8 cellular contexts compared by ENCODE assay signal in genomic region chr1:186082235-186082937, GRCh38.
DNase-seq lines count a peak whose midpoint lies in the region; ATAC-seq and TF ChIP-seq lines count a peak whose summit lies in the region.

No MANE protein-coding gene starts in this region.

- H3K4me3 ChIP-seq in BLaER1 = no peak overlapping the region
- H3K4me3 ChIP-seq in SU-DHL-6 (ENCODE audit: insufficient read depth, low read length, poor library complexity, severe bottlenecking) = no peak overlapping the region
- no peak overlapping the region for H3K4me3 ChIP-seq in parathyroid adenoma (ENCODE audit: low read depth, low read length)

- H3K4me1 ChIP-seq in BLaER1 (peaks cover 45% of the 10 kb centered on the region), parathyroid adenoma (no peaks in the 10 kb centered on the region)

- H3K27me3 ChIP-seq in BLaER1 (no peaks in the 10 kb centered on the region), SU-DHL-6 (ENCODE audit: low read length) (no peaks in the 10 kb centered on the region), parathyroid adenoma (ENCODE audit: control insufficient read depth, insufficient read depth, low read length) (no peaks in the 10 kb centered on the region)

- H3K9me3 ChIP-seq in BLaER1 = no peaks in the 10 kb centered on the region
- H3K9me3 ChIP-seq in SU-DHL-6 (ENCODE audit: insufficient read depth, low read length) = no peaks in the 10 kb centered on the region
- H3K9me3 ChIP-seq in parathyroid adenoma (ENCODE audit: control insufficient read depth, low read length) = no peaks in the 10 kb centered on the region

- peak overlapping the region; percentile 55 for H2AFZ ChIP-seq in SU-DHL-6 (ENCODE audit: low read depth, low read length, severe bottlenecking)
- no peak overlapping the region for H2AFZ ChIP-seq in parathyroid adenoma

- no peak overlapping the region for H3K9ac ChIP-seq in BLaER1
- no peak overlapping the region for H3K9ac ChIP-seq in SU-DHL-6 (ENCODE audit: low read length)
- H3K9ac ChIP-seq in parathyroid adenoma = no peak overlapping the region

- no peaks in the 10 kb centered on the region for H3K9me2 ChIP-seq in SU-DHL-6 (replicated peaks; ENCODE audit: insufficient read depth, low read length)

- peak; percentile 58 for ATAC-seq in GM18873 (IDR thresholded peaks at IDR 0.05; ENCODE audit: low FRiP score, unreplicated experiment)
- ATAC-seq in HG03039 (IDR thresholded peaks at IDR 0.05; ENCODE audit: unreplicated experiment) = peak; percentile 42
- ATAC-seq in activated CD4-positive, CD25-positive, alpha-beta regulatory T cell treated with anti-CD3 and anti-CD28 coated beads, Interleukin-2, amount 50 U/mL, for 24 hours = no peak

- TF ChIP-seq CTCF in SU-DHL-6 (IDR thresholded peaks at IDR 0.05; ENCODE audit: insufficient read depth, low read length, poor library complexity, severe bottlenecking) (no peak), parathyroid adenoma (IDR thresholded peaks at IDR 0.05) (no peak)

- peak overlapping the region; percentile 51; the same call in 1 of the 2 replicates for H3K27ac ChIP-seq in BLaER1
- no peak overlapping the region for H3K27ac ChIP-seq in SU-DHL-6 (ENCODE audit: low read depth, low read length)
- H3K27ac ChIP-seq in parathyroid adenoma = no peak overlapping the region

- H3K36me3 ChIP-seq in BLaER1 = no peaks in the 10 kb centered on the region
- H3K36me3 ChIP-seq in SU-DHL-6 (ENCODE audit: low read length) = no peaks in the 10 kb centered on the region
- no peaks in the 10 kb centered on the region for H3K36me3 ChIP-seq in parathyroid adenoma (ENCODE audit: control insufficient read depth, insufficient read depth, low read length)

- H3F3A ChIP-seq in SU-DHL-6 (ENCODE audit: insufficient read depth) = no peaks in the 10 kb centered on the region

- DNase-seq in NCI-H1694 (lab: John Stamatoyannopoulos, UW) = peak; percentile 97
- peak; percentile 99 for DNase-seq in foreskin melanocyte

- H3K4me2 ChIP-seq in BLaER1 (peak overlapping the region; percentile 60), SU-DHL-6 (ENCODE audit: low read depth, low read length, poor library complexity, severe bottlenecking) (peak overlapping the region; percentile 51), parathyroid adenoma (ENCODE audit: low read length) (peak overlapping the region; percentile 14)

- H3K79me2 ChIP-seq in SU-DHL-6 (ENCODE audit: insufficient read depth, low read length) (no peaks in the 10 kb centered on the region), parathyroid adenoma (no peaks in the 10 kb centered on the region)

- H4K20me1 ChIP-seq in BLaER1 (no peaks in the 10 kb centered on the region), SU-DHL-6 (ENCODE audit: low read depth, low read length) (no peaks in the 10 kb centered on the region)

Comparison
In these comparisons a context has a peak if more than half of its experiments do, and no peak if none do; other contexts are left out.
1. ATAC-seq: peak in GM18873 (single experiment) and HG03039 (single experiment); none in activated CD4-positive, CD25-positive, alpha-beta regulatory T cell treated with anti-CD3 and anti-CD28 coated beads, Interleukin-2, amount 50 U/mL, for 24 hours (0 of 2).
2. Peak in every context shown above with its lines, with median percentiles within 50 percentile points of each other: H3K4me2 ChIP-seq.